Comparison of ENCODE assay signal across 8 cellular contexts in genomic region chr1:17502326-17502778, GRCh38. TPM values are rescaled to one million over a fixed set of nuclear protein-coding genes. Genes with fewer than 3 reads are reported as not detected.
A peak's percentile ranks its signal among the peaks of the same experiment; 100 is the strongest.
DNase-seq lines count a peak whose midpoint lies in the region; ATAC-seq and TF ChIP-seq lines count a peak whose summit lies in the region.

No MANE protein-coding gene starts in this region.

- H3K27ac Mint-ChIP-seq in nephron progenitor cell: no peak overlapping the region

- H3K4me3 Mint-ChIP-seq in nephron progenitor cell: no peak overlapping the region

- peak; percentile 93 for TF ChIP-seq CTCF in fibroblast of villous mesenchyme (IDR thresholded peaks at IDR 0.05; ENCODE audit: insufficient read depth, low read depth, low read length)
- TF ChIP-seq CTCF in nephron progenitor cell (IDR thresholded peaks at IDR 0.05): peak; percentile 93

- H3K36me3 Mint-ChIP-seq in nephron progenitor cell (ENCODE audit: low read depth): no peaks in the 10 kb centered on the region

- H3K9me3 Mint-ChIP-seq in nephron progenitor cell: peaks cover 28% of the 10 kb centered on the region

- peaks cover 13% of the 10 kb centered on the region for H3K27me3 Mint-ChIP-seq in nephron progenitor cell (ENCODE audit: low read depth, poor library complexity)

- no peak overlapping the region for H3K4me3 ChIP-seq in fibroblast of villous mesenchyme (ENCODE audit: low read depth, low read length)

- peak; percentile 61 for DNase-seq in COLO829 (ENCODE audit: low spot score)
- DNase-seq in NCI-H82 treated with DMSO at 0.1 percent for 48 hours (lab: John Stamatoyannopoulos, UW; ENCODE audit: unreplicated experiment): peak; percentile 49
- peak; percentile 36 for DNase-seq in activated T-cell treated with anti-CD3 and anti-CD28 coated beads, Interleukin-2, amount 50 U/mL, for 1 hour
- DNase-seq in fibroblast of villous mesenchyme (ENCODE audit: low read depth): peak; percentile 78
- DNase-seq in nephron progenitor cell: peak; percentile 91
- DNase-seq in superior temporal gyrus (ENCODE audit: extremely low spot score): peak; percentile 88

- H3K4me1 Mint-ChIP-seq in nephron progenitor cell: peaks cover 11% of the 10 kb centered on the region

- peak; percentile 55 for ATAC-seq in HG03342 (IDR thresholded peaks at IDR 0.05; ENCODE audit: unreplicated experiment)
- ATAC-seq in GM18511 (IDR thresholded peaks at IDR 0.05; ENCODE audit: unreplicated experiment): no peak

RNA-seq across cellular contexts. Expression of gene ARHGEF10L, which starts 37.1 kb away (rescaled TPM):
- total RNA-seq in fibroblast of villous mesenchyme: 16.8 and 18.7 TPM in 2 replicates

Comparison
In these comparisons a context has a peak if more than half of its experiments do, and no peak if none do; other contexts are left out.
1. DNase-seq: peak in every context shown above with its lines; median percentile 91 in nephron progenitor cell; 88 in superior temporal gyrus; 78 in fibroblast of villous mesenchyme; 61 in COLO829; 49 in NCI-H82 treated with DMSO at 0.1 percent for 48 hours; 36 in activated T-cell treated with anti-CD3 and anti-CD28 coated beads, Interleukin-2, amount 50 U/mL, for 1 hour.